Comparison of ENCODE assay signal across 31 cellular contexts in the genomic region with DNA sequence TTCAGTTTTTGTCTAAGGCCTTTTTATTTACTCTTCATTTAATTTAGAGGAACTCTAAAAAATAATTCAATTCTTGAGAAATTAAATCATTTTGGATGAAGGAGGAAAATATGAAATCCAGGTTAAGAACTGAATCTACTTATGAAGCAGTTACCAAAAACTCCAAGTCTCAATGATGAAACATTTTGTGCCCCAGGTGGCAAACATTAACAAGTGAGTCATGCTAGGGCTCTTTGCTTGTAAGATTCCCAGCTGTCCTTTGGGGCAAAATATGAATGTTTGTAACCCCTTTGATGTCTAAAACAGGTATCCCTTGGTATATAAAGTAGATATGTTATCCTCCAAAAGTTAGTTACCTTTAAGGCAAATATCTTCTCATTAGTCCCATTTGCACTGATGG.
"Had no signal": no experiment of that assay in that cellular context is flagged by ENCODE, and none has a peak within 500 bp of the region (broad histone marks: within the 10 kb centered on the region; RNA-seq: fewer than 3 reads in every experiment).

No MANE protein-coding gene starts in this region.

- ATAC-seq: activated CD4-positive, alpha-beta T cell treated with anti-CD3 and anti-CD28 coated beads for 36 hours; activated CD8-positive, alpha-beta T cell treated with anti-CD3 and anti-CD28 coated beads, Interleukin-2, amount 10 ng/mL, durations not matched to agents 7 days and 5 days; activated naive CD4-positive, alpha-beta T cell treated with anti-CD3 and anti-CD28 coated beads, Interleukin-2, amount 50 U/mL, for 72 hours; body of pancreas had no signal

- H3K4me3 ChIP-seq: adrenal gland, body of pancreas, breast epithelium, MG63, PC-9, SJCRH30, SK-N-MC had no signal

- H3K36me3 ChIP-seq: adrenal gland, breast epithelium, MG63, SJCRH30 had no signal

- FAIRE-seq: astrocyte, TTC549 had no signal

- H3K27me3 ChIP-seq: adrenal gland, body of pancreas, breast epithelium, MG63, SJCRH30 had no signal

- DNase-seq: activated CD4-positive, alpha-beta T cell treated with anti-CD3 and anti-CD28 coated beads for 36 hours; activated CD4-positive, alpha-beta T cell treated with anti-CD3 and anti-CD28 coated beads, Interleukin-2, amount 10 ng/mL, durations not matched to agents 7 days and 5 days; activated CD4-positive, alpha-beta T cell treated with anti-CD3 and anti-CD28 coated beads, Interleukin-2, amount 50 U/mL, for 48 hours; activated CD8-positive, alpha-beta T cell treated with anti-CD3 and anti-CD28 coated beads, Interleukin-2, amount 10 ng/mL, durations not matched to agents 7 days and 5 days; activated gamma-delta T cell treated with Interleukin-2 at 50 U/mL for 16 hours; activated naive CD4-positive, alpha-beta T cell treated with anti-CD3 and anti-CD28 coated beads for 36 hours; activated T-cell treated with anti-CD3 and anti-CD28 coated beads, Interleukin-2, amount 50 U/mL, for 24 hours; adrenal gland; body of pancreas; caudate nucleus; cerebellar nuclear complex; Karpas-422; KBM-7; MG63; NCI-H1048; NCI-H146; NCI-H187; NCI-H2171 treated with DMSO at 0.1 percent for 48 hours; NCI-H2227 treated with DMSO at 0.1 percent for 48 hours; NCI-H510A treated with DMSO at 0.1 percent for 48 hours; NCI-H526 treated with DMSO at 0.1 percent for 48 hours; NCI-H82; NK-92 treated with Interleukin-12 subunit alpha and Interleukin-12 subunit beta, amount 100 ng/mL, for 24 hours; PC-9; Right ventricle myocardium superior; SJCRH30 had no signal
